15 cellular contexts compared by ENCODE assay signal in the genomic region with DNA sequence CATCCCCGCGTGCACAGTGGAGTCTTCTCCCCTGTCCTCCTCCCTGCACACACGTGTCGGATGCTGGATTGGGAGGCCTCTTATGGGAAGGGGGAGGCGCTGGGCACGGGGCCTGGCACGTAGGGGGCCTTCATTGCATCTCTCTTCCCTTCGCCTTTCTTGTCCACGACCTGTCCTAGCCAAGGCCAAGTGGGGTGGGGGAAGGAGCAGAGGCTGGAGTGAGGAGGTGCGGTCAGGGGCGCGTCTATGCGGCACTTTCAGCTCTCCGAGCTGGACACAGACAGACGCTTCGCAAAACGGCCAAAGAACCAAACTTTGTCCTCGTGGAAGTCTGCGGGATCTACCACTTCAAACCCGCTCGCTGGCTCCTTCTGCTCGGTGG. TPM values are rescaled to one million over a fixed set of nuclear protein-coding genes. Genes with fewer than 3 reads are reported as not detected.
DNase-seq lines count a peak whose midpoint lies in the region; ATAC-seq, FAIRE-seq and TF ChIP-seq lines count a peak whose summit lies in the region.
"Had no signal": no experiment of that assay in that cellular context is flagged by ENCODE, and none has a peak within 500 bp of the region (broad histone marks: within the 10 kb centered on the region; RNA-seq: fewer than 3 reads in every experiment).

No MANE protein-coding gene starts in this region.

- 62% methylated on average over 21 of the region's 22 CpGs for WGBS in HepG2 (ENCODE audit: low lambda C conversion rate)

- H3K9me2 ChIP-seq in GM23338 (ENCODE audit: insufficient read depth): 0 out of 2 replicates have a peak, but pooled peaks cover 3% of the 10 kb centered on the region

- no peak overlapping the region for H3K27ac Mint-ChIP-seq in GM23338
- no peak overlapping the region for H3K27ac Mint-ChIP-seq in T-cell
- H3K27ac Mint-ChIP-seq: activated naive CD4-positive, alpha-beta T cell treated with anti-CD3 and anti-CD28 coated beads, Interleukin-2, amount 50 U/mL, for 72 hours had no signal

- FAIRE-seq in HepG2 (lab: Jason Lieb, UNC): no peak
- FAIRE-seq: endometrium had no signal

- peak overlapping the region; percentile 96 for H3K4me2 ChIP-seq in GM23338
- 0 out of 2 replicates have a peak overlapping the region, but pooled peaks have one; percentile 53 for H3K4me2 ChIP-seq in HepG2 (ENCODE audit: low read depth, low read length)

- no peak overlapping the region for H3K9ac ChIP-seq in HepG2 (ENCODE audit: insufficient read depth, low read depth, low read length)

- POLR2A ChIA-PET in T-cell (lab: Charles Lee) (no interaction called here), HepG2 (lab: Yijun Ruan, JAX) (no interaction called here)

- peaks cover 25% of the 10 kb centered on the region for H3K36me3 Mint-ChIP-seq in GM23338 (ENCODE audit: low read depth)
- H3K36me3 Mint-ChIP-seq in T-cell: no peaks in the 10 kb centered on the region

- H4K20me1 ChIP-seq in GM23338 (replicated peaks; ENCODE audit: insufficient read depth): no peaks in the 10 kb centered on the region
- no peaks in the 10 kb centered on the region for H4K20me1 ChIP-seq in HepG2 (ENCODE audit: insufficient read depth, low read length)

- DNase-seq in GM23338 (ENCODE audit: low spot score) (peak; percentile 61), T-cell (no peak), HepG2 (ENCODE audit: low spot score) (no peak), retina (peak; percentile 34), GM19240 (ENCODE audit: insufficient read length, low spot score) (no peak), HAP-1 (ENCODE audit: low spot score in 2 of 2) (no peak), NCI-H187 treated with DMSO at 0.1 percent for 48 hours (lab: John Stamatoyannopoulos, UW) (no peak)
- DNase-seq: NCI-H524 treated with DMSO at 0.1 percent for 48 hours, right cardiac atrium had no signal

- H3F3A ChIP-seq in GM23338 (replicated peaks; ENCODE audit: low read depth): peaks cover 22% of the 10 kb centered on the region

- CTCF ChIA-PET in T-cell (lab: Charles Lee): no interaction called here
- CTCF ChIA-PET in HepG2 (lab: Yijun Ruan, JAX; ENCODE audit: low intra/inter-chr PET ratio, low total read pairs): no interaction called here

- H3K27me3 ChIP-seq in GM23338 (ENCODE audit: insufficient read depth) (peaks cover 44% of the 10 kb centered on the region), HepG2 (ENCODE audit: control insufficient read depth in 1 of 2, insufficient read depth in 2 of 2, low read length in 2 of 2) (peaks cover 17 to 67% of the 10 kb centered on the region in 2 experiments), HAP-1 (ENCODE audit: low read depth) (no peaks in the 10 kb centered on the region)

- BruUV-seq in HepG2 (replicated peaks; lab: Mats Ljungman, UMichigan): no TSS peak

- H3K9me3 Mint-ChIP-seq in GM23338: peaks cover 16% of the 10 kb centered on the region
- H3K9me3 Mint-ChIP-seq in T-cell: peaks cover 0 to 4% (median 0%) of the 10 kb centered on the region in 3 donors

- ATAC-seq in GM23338 (peak; percentile 5), T-cell (replicated peaks in 1 of 4) (no peak), HepG2 (no peak), HG02763 (IDR thresholded peaks at IDR 0.05; ENCODE audit: unreplicated experiment) (no peak)

- intact Hi-C loops in HepG2 (cut with micrococcal nuclease; ENCODE audit: unreplicated experiment): no loop called here

- H3K4me1 Mint-ChIP-seq in GM23338: peaks cover 36% of the 10 kb centered on the region
- peaks cover 4 to 19% (median 13%) of the 10 kb centered on the region in 3 donors for H3K4me1 Mint-ChIP-seq in T-cell

- H3K9me3 ChIP-seq in HepG2 (ENCODE audit: low read length) (peaks cover 16% of the 10 kb centered on the region), HAP-1 (peaks cover 2% of the 10 kb centered on the region; the same call in 1 of the 2 replicates)

- H3K79me2 ChIP-seq in GM23338 (replicated peaks; ENCODE audit: insufficient read depth) (peaks cover 19% of the 10 kb centered on the region; the same call in 1 of the 2 replicates), HepG2 (ENCODE audit: insufficient read depth, low read length) (no peaks in the 10 kb centered on the region)

- H3K4me1 ChIP-seq in GM23338 (ENCODE audit: insufficient read depth): peaks cover 31% of the 10 kb centered on the region
- no peaks in the 10 kb centered on the region for H3K4me1 ChIP-seq in HepG2 (ENCODE audit: insufficient read depth, low read length)
- H3K4me1 ChIP-seq in HAP-1: peaks cover 18% of the 10 kb centered on the region

- in situ Hi-C loops in HepG2 (cut with HindIII; ENCODE audit: extremely low pct_ligation_motif_present, low pct_unique_long_range_greater_than_20kb) (no loop called here), HAP-1 (cut with MboI; ENCODE audit: low sequenced_read_pairs) (no loop called here)

- no peaks in the 10 kb centered on the region for H3K36me3 ChIP-seq in GM23338 (ENCODE audit: insufficient read depth)
- H3K36me3 ChIP-seq in HepG2 (replicated peaks in 1 of 2; ENCODE audit: control insufficient read depth in 1 of 2, insufficient read depth in 2 of 2, low read length in 2 of 2): no peaks in the 10 kb centered on the region
- H3K36me3 ChIP-seq in HAP-1 (replicated peaks): no peaks in the 10 kb centered on the region

- TF ChIP-seq EP300 in HepG2 (IDR thresholded peaks at IDR 0.05; ENCODE audit: low read depth in 2 of 2, low read length in 2 of 2) (no peak), HepG2 (CRISPR knock-in tag; IDR thresholded peaks at IDR 0.05; ENCODE audit: borderline replicate concordance) (no peak)

- H3K27me3 Mint-ChIP-seq in GM23338 (ENCODE audit: insufficient read depth, low read depth, poor library complexity): peaks cover 62% of the 10 kb centered on the region
- H3K27me3 Mint-ChIP-seq in T-cell: peaks cover 28 to 64% of the 10 kb centered on the region in 2 donors

- no peak for TF ChIP-seq POLR2A in HepG2 (IDR thresholded peaks at IDR 0.05; ENCODE audit: insufficient read depth in 1 of 2, low read depth in 2 of 2, low read length in 2 of 2)

- H3K4me3 Mint-ChIP-seq in GM23338 (peak overlapping the region; percentile 83), T-cell (peak overlapping the region in 2 of 3 donors; percentile 52 to 72)

- TF ChIP-seq CTCF in GM23338 (conservative IDR thresholded peaks at IDR 0.05; ENCODE audit: low read depth in 2 of 2) (no peak), HepG2 (CRISPR knock-in tag; IDR thresholded peaks at IDR 0.05) (no peak)

- peak overlapping the region; percentile 76 for H2AFZ ChIP-seq in GM23338
- H2AFZ ChIP-seq in HepG2 (ENCODE audit: low read length): no peak overlapping the region

- TF ChIP-seq RAD21 in HepG2 (CRISPR knock-in tag; IDR thresholded peaks at IDR 0.05): no peak

- peak overlapping the region; percentile 91 for H3K4me3 ChIP-seq in GM23338
- H3K4me3 ChIP-seq in HepG2 (replicated peaks in 1 of 3; ENCODE audit: insufficient read depth in 1 of 3, low read depth in 2 of 3, low read length in 3 of 3): peak overlapping the region in 1 of 3 experiments; percentile 48; a peak in 1 of 6 replicates
- H3K4me3 ChIP-seq in HAP-1: no peak overlapping the region

- H3K27ac ChIP-seq in GM23338 (ENCODE audit: low read depth): no peak overlapping the region
- no peak overlapping the region for H3K27ac ChIP-seq in HepG2 (ENCODE audit: extremely low read length, insufficient read depth, low read length)

RNA-seq across cellular contexts. Expression of a gene that starts 13.4 kb away (rescaled TPM):
- 2.5 and 3.8 TPM in 2 replicates for total RNA-seq in GM23338 (2014; rRNA removed; shearing (Covaris generic))
- polyA plus RNA-seq in GM23338 (2016; fragmentation: Nextera tagmentation; extraction: Ambion mirVana) (0.89 and 1.4 TPM in 2 replicates), HepG2 (2011; rRNA removed) (not detected in 2 replicates)
- total RNA-seq in T-cell (under 1 TPM in 1 of 5 donors, not detected in 4; 0.15 TPM), HepG2 (2016; rRNA removed; fragmentation: Illumina TruSeq; extraction: Trizol) (not detected in 2 replicates)
- not detected in 2 replicates for total RNA-seq in HepG2 (2016; cell fraction: cytosol; rRNA removed; fragmentation: Illumina TruSeq; extraction: Trizol; ENCODE audit: low read depth)
- total RNA-seq in HepG2 (2016; cell fraction: insoluble cytoplasmic fraction; rRNA removed; fragmentation: Illumina TruSeq; extraction: Trizol): not detected in 2 replicates
- not detected in 2 replicates for total RNA-seq in HepG2 (2016; cell fraction: membrane; rRNA removed; fragmentation: Illumina TruSeq; extraction: Trizol)
- not detected in 2 replicates for total RNA-seq in HepG2 (2016; cell fraction: nucleus; rRNA removed; fragmentation: Illumina TruSeq; extraction: Trizol)
- polyA plus RNA-seq in HepG2 (2011; cell fraction: cytosol; rRNA removed): not detected in 2 replicates
- polyA plus RNA-seq in HepG2 (2011; cell fraction: nucleus; rRNA removed): not detected in 2 replicates
- not detected in 2 replicates for polyA plus RNA-seq in HepG2 (2012)
- not detected in 2 replicates for polyA plus RNA-seq in HepG2 (2016; cell fraction: cytosol; fragmentation: Illumina TruSeq; extraction: Trizol; ENCODE audit: low read depth)
- polyA plus RNA-seq in HepG2 (2016; cell fraction: insoluble cytoplasmic fraction; fragmentation: Illumina TruSeq; extraction: Trizol; ENCODE audit: low read depth): not detected in 2 replicates
- not detected in 2 replicates for polyA plus RNA-seq in HepG2 (2016; cell fraction: membrane; fragmentation: Illumina TruSeq; extraction: Trizol; ENCODE audit: low read depth)
- not detected in 2 replicates for polyA plus RNA-seq in HepG2 (2016; cell fraction: nucleus; fragmentation: Illumina TruSeq; extraction: Trizol; ENCODE audit: insufficient read depth, low read depth)
- polyA minus RNA-seq in HepG2 (2011; rRNA and poly(A)+ RNA removed; ENCODE audit: low replicate concordance): 0.12 TPM in 1 of 2 replicates, not detected in the other
- polyA minus RNA-seq in HepG2 (2011; cell fraction: cytosol; rRNA and poly(A)+ RNA removed): not detected in 2 replicates
- polyA minus RNA-seq in HepG2 (2011; cell fraction: nucleus; rRNA and poly(A)+ RNA removed): not detected in 2 replicates
- total RNA-seq: activated naive CD4-positive, alpha-beta T cell treated with anti-CD3 and anti-CD28 coated beads, Interleukin-2, amount 50 U/mL, for 72 hours; cardiac septum; kidney epithelial cell; right cardiac atrium; ureter had no signal
- polyA plus RNA-seq: right cardiac atrium had no signal

RNA-seq across cellular contexts. Expression of a gene that starts 35.9 kb away (rescaled TPM):
- not detected in 2 replicates for total RNA-seq in GM23338 (2014; rRNA removed; shearing (Covaris generic))
- polyA plus RNA-seq in GM23338 (2016; fragmentation: Nextera tagmentation; extraction: Ambion mirVana) (not detected in 2 replicates), HepG2 (2011; rRNA removed) (0.03 TPM in 1 of 2 replicates, not detected in the other)
- total RNA-seq in T-cell (not detected), HepG2 (2016; rRNA removed; fragmentation: Illumina TruSeq; extraction: Trizol) (not detected in 2 replicates)
- not detected in 2 replicates for total RNA-seq in HepG2 (2016; cell fraction: cytosol; rRNA removed; fragmentation: Illumina TruSeq; extraction: Trizol; ENCODE audit: low read depth)
- total RNA-seq in HepG2 (2016; cell fraction: insoluble cytoplasmic fraction; rRNA removed; fragmentation: Illumina TruSeq; extraction: Trizol): not detected in 2 replicates
- not detected in 2 replicates for total RNA-seq in HepG2 (2016; cell fraction: membrane; rRNA removed; fragmentation: Illumina TruSeq; extraction: Trizol)
- total RNA-seq in HepG2 (2016; cell fraction: nucleus; rRNA removed; fragmentation: Illumina TruSeq; extraction: Trizol): not detected in 2 replicates
- polyA plus RNA-seq in HepG2 (2011; cell fraction: cytosol; rRNA removed): 0.03 and 0.05 TPM in 2 replicates
- polyA plus RNA-seq in HepG2 (2011; cell fraction: nucleus; rRNA removed): 0.07 TPM in 1 of 2 replicates, not detected in the other
- polyA plus RNA-seq in HepG2 (2012): not detected in 2 replicates
- polyA plus RNA-seq in HepG2 (2016; cell fraction: cytosol; fragmentation: Illumina TruSeq; extraction: Trizol; ENCODE audit: low read depth): not detected in 2 replicates
- polyA plus RNA-seq in HepG2 (2016; cell fraction: insoluble cytoplasmic fraction; fragmentation: Illumina TruSeq; extraction: Trizol; ENCODE audit: low read depth): not detected in 2 replicates
- not detected in 2 replicates for polyA plus RNA-seq in HepG2 (2016; cell fraction: membrane; fragmentation: Illumina TruSeq; extraction: Trizol; ENCODE audit: low read depth)
- polyA plus RNA-seq in HepG2 (2016; cell fraction: nucleus; fragmentation: Illumina TruSeq; extraction: Trizol; ENCODE audit: insufficient read depth, low read depth): not detected in 2 replicates
- polyA minus RNA-seq in HepG2 (2011; rRNA and poly(A)+ RNA removed; ENCODE audit: low replicate concordance): 0.42 TPM in 1 of 2 replicates, not detected in the other
- polyA minus RNA-seq in HepG2 (2011; cell fraction: cytosol; rRNA and poly(A)+ RNA removed): not detected in 2 replicates
- polyA minus RNA-seq in HepG2 (2011; cell fraction: nucleus; rRNA and poly(A)+ RNA removed): not detected in 2 replicates
- total RNA-seq: activated naive CD4-positive, alpha-beta T cell treated with anti-CD3 and anti-CD28 coated beads, Interleukin-2, amount 50 U/mL, for 72 hours; cardiac septum; kidney epithelial cell; right cardiac atrium; ureter had no signal
- polyA plus RNA-seq: right cardiac atrium had no signal

RNA-seq across cellular contexts. Expression of a gene that starts 41.5 kb away (rescaled TPM):
- total RNA-seq in GM23338 (2014; rRNA removed; shearing (Covaris generic)): 0.28 and 0.31 TPM in 2 replicates
- polyA plus RNA-seq in GM23338 (2016; fragmentation: Nextera tagmentation; extraction: Ambion mirVana): 0.07 TPM in 1 of 2 replicates, not detected in the other
- under 1 TPM in 1 of 5 donors, not detected in 4; 0.16 TPM for total RNA-seq in T-cell
- not detected in 2 replicates for total RNA-seq in HepG2 (2016; rRNA removed; fragmentation: Illumina TruSeq; extraction: Trizol)
- not detected in 2 replicates for total RNA-seq in HepG2 (2016; cell fraction: cytosol; rRNA removed; fragmentation: Illumina TruSeq; extraction: Trizol; ENCODE audit: low read depth)
- total RNA-seq in HepG2 (2016; cell fraction: insoluble cytoplasmic fraction; rRNA removed; fragmentation: Illumina TruSeq; extraction: Trizol): not detected in 2 replicates
- not detected in 2 replicates for total RNA-seq in HepG2 (2016; cell fraction: membrane; rRNA removed; fragmentation: Illumina TruSeq; extraction: Trizol)
- not detected in 2 replicates for total RNA-seq in HepG2 (2016; cell fraction: nucleus; rRNA removed; fragmentation: Illumina TruSeq; extraction: Trizol)
- not detected in 2 replicates for polyA plus RNA-seq in HepG2 (2011; rRNA removed)
- not detected in 2 replicates for polyA plus RNA-seq in HepG2 (2011; cell fraction: cytosol; rRNA removed)
- not detected in 2 replicates for polyA plus RNA-seq in HepG2 (2011; cell fraction: nucleus; rRNA removed)
- polyA plus RNA-seq in HepG2 (2012): not detected in 2 replicates
- not detected in 2 replicates for polyA plus RNA-seq in HepG2 (2016; cell fraction: cytosol; fragmentation: Illumina TruSeq; extraction: Trizol; ENCODE audit: low read depth)
- not detected in 2 replicates for polyA plus RNA-seq in HepG2 (2016; cell fraction: insoluble cytoplasmic fraction; fragmentation: Illumina TruSeq; extraction: Trizol; ENCODE audit: low read depth)
- not detected in 2 replicates for polyA plus RNA-seq in HepG2 (2016; cell fraction: membrane; fragmentation: Illumina TruSeq; extraction: Trizol; ENCODE audit: low read depth)
- not detected in 2 replicates for polyA plus RNA-seq in HepG2 (2016; cell fraction: nucleus; fragmentation: Illumina TruSeq; extraction: Trizol; ENCODE audit: insufficient read depth, low read depth)
- 1.1 TPM in 1 of 2 replicates, not detected in the other for polyA minus RNA-seq in HepG2 (2011; rRNA and poly(A)+ RNA removed; ENCODE audit: low replicate concordance)
- polyA minus RNA-seq in HepG2 (2011; cell fraction: cytosol; rRNA and poly(A)+ RNA removed): not detected in 2 replicates
- not detected in 2 replicates for polyA minus RNA-seq in HepG2 (2011; cell fraction: nucleus; rRNA and poly(A)+ RNA removed)
- total RNA-seq: cardiac septum, kidney epithelial cell, right cardiac atrium, ureter had no signal
- polyA plus RNA-seq: right cardiac atrium had no signal

Comparison
In these comparisons a context has a peak if more than half of its experiments do, and no peak if none do; other contexts are left out.
1. DNase-seq: peak in GM23338 (single experiment) and retina (single experiment); none in T-cell (0 of 34), HepG2 (single experiment), GM19240 (single experiment), HAP-1 (0 of 2) and NCI-H187 treated with DMSO at 0.1 percent for 48 hours (single experiment).